In the genomic region with DNA sequence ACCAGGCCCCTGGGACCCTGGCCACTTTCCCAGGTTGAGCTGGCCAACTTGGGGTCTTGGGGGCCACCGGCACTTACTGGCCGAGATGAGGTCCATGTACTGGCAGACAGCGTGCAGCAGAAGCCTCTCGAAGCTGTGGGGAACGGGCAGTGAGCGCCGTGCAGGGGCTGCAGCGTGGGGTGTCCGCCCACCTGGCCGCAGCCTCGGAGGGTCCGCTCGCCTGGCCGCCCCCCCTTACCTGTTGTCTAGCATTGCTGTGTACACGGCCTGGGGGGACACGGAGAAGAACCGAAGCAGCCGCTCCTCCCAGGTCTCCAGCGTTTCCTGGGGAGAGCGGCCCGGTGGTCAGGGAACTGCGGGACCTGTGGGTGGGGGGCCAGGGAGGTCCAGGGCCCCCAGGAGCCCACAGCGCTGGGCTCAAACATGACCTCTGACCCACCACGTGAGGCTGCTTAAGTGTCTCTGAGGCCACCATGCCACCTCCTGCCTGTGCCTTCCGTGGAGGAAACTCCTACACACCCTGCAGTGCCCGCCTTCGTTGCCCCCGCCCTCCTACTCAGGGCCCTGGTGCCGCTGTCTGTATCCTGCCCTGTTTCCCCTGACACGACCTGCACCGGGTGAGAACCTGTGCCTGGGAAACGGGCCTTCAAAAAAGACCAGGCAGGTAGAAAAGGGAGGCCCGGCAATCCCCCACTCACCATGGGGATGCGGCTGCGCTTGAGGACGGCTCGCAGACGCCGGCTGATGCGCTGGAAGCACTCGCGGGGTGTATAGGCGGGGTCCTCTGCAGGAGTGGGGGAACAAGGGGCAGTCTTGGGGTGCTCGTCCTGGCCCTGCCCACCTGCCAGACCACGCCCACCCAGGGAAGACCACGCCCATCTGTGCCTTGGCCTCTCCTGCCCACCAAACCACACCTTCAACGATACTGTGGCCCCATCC, we compare ENCODE assay signal across 2 cellular contexts.
TF ChIP-seq lines count a peak whose summit lies in the region.

No MANE protein-coding gene starts in this region.

TF ChIP-seq in GM12878, 131 proteins besides CTCF, POLR2A, EP300 and RAD21:
- TF ChIP-seq KAT2A (conservative IDR thresholded peaks at IDR 0.05; ENCODE audit: control insufficient read depth, low read depth, low read length), result no peak
- TF ChIP-seq POLR2AphosphoS5 (IDR thresholded peaks at IDR 0.05; ENCODE audit: low read length), result no peak
- no peak for TF ChIP-seq NR2F1 (conservative IDR thresholded peaks at IDR 0.05)
- no peak for TF ChIP-seq CBX5 (IDR thresholded peaks at IDR 0.05; ENCODE audit: low read depth)
- TF ChIP-seq BACH1 (IDR thresholded peaks at IDR 0.05; ENCODE audit: borderline replicate concordance), result no peak
- no peak for TF ChIP-seq SREBF1 (IDR thresholded peaks at IDR 0.05; ENCODE audit: low read length)
- no peak for TF ChIP-seq JUNB (IDR thresholded peaks at IDR 0.05)
- no peak for TF ChIP-seq RCOR1 (conservative IDR thresholded peaks at IDR 0.05; ENCODE audit: low read depth, low read length)
- TF ChIP-seq, protein P1, sequence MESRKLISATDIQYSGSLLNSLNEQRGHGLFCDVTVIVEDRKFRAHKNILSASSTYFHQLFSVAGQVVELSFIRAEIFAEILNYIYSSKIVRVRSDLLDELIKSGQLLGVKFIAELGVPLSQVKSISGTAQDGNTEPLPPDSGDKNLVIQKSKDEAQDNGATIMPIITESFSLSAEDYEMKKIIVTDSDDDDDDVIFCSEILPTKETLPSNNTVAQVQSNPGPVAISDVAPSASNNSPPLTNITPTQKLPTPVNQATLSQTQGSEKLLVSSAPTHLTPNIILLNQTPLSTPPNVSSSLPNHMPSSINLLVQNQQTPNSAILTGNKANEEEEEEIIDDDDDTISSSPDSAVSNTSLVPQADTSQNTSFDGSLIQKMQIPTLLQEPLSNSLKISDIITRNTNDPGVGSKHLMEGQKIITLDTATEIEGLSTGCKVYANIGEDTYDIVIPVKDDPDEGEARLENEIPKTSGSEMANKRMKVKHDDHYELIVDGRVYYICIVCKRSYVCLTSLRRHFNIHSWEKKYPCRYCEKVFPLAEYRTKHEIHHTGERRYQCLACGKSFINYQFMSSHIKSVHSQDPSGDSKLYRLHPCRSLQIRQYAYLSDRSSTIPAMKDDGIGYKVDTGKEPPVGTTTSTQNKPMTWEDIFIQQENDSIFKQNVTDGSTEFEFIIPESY (IDR thresholded peaks at IDR 0.05), result no peak
- TF ChIP-seq SPI1 (IDR thresholded peaks at IDR 0.05; ENCODE audit: borderline replicate concordance, insufficient read depth, low read depth, low read length), result no peak
- no peak for TF ChIP-seq TCF7 (IDR thresholded peaks at IDR 0.05; ENCODE audit: borderline replicate concordance)
- TF ChIP-seq, protein P2, sequence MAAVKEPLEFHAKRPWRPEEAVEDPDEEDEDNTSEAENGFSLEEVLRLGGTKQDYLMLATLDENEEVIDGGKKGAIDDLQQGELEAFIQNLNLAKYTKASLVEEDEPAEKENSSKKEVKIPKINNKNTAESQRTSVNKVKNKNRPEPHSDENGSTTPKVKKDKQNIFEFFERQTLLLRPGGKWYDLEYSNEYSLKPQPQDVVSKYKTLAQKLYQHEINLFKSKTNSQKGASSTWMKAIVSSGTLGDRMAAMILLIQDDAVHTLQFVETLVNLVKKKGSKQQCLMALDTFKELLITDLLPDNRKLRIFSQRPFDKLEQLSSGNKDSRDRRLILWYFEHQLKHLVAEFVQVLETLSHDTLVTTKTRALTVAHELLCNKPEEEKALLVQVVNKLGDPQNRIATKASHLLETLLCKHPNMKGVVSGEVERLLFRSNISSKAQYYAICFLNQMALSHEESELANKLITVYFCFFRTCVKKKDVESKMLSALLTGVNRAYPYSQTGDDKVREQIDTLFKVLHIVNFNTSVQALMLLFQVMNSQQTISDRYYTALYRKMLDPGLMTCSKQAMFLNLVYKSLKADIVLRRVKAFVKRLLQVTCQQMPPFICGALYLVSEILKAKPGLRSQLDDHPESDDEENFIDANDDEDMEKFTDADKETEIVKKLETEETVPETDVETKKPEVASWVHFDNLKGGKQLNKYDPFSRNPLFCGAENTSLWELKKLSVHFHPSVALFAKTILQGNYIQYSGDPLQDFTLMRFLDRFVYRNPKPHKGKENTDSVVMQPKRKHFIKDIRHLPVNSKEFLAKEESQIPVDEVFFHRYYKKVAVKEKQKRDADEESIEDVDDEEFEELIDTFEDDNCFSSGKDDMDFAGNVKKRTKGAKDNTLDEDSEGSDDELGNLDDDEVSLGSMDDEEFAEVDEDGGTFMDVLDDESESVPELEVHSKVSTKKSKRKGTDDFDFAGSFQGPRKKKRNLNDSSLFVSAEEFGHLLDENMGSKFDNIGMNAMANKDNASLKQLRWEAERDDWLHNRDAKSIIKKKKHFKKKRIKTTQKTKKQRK (IDR thresholded peaks at IDR 0.05; ENCODE audit: low read depth, low read length), result no peak
- TF ChIP-seq ZNF24 (IDR thresholded peaks at IDR 0.05), result no peak
- TF ChIP-seq CEBPB (IDR thresholded peaks at IDR 0.05; ENCODE audit: borderline replicate concordance in 1 of 2, low read depth in 2 of 2, low read length in 2 of 2), result no peak
- no peak for TF ChIP-seq MTA2 (IDR thresholded peaks at IDR 0.05; ENCODE audit: low read depth)
- no peak for TF ChIP-seq KLF5 (IDR thresholded peaks at IDR 0.05; ENCODE audit: partially characterized antibody)
- TF ChIP-seq EED (IDR thresholded peaks at IDR 0.05; ENCODE audit: low read depth), result no peak
- TF ChIP-seq SMARCA5 (IDR thresholded peaks at IDR 0.05), result no peak
- no peak for TF ChIP-seq TARDBP (IDR thresholded peaks at IDR 0.05; ENCODE audit: borderline replicate concordance)
- TF ChIP-seq RFX5 (IDR thresholded peaks at IDR 0.05; ENCODE audit: low read depth, low read length), result no peak

TF ChIP-seq in GM12891, 5 proteins besides CTCF, POLR2A, EP300 and RAD21:
- no peak for TF ChIP-seq POU2F2 (IDR thresholded peaks at IDR 0.05; ENCODE audit: low read depth, low read length)
- no peak for TF ChIP-seq TAF1 (IDR thresholded peaks at IDR 0.05; ENCODE audit: low read depth, low read length)
- TF ChIP-seq PAX5 (IDR thresholded peaks at IDR 0.05; ENCODE audit: insufficient read depth, low read length, severe bottlenecking), result no peak
- no peak for TF ChIP-seq POLR2AphosphoS5 (IDR thresholded peaks at IDR 0.05; ENCODE audit: low read depth, low read length)
- no peak for TF ChIP-seq SPI1 (IDR thresholded peaks at IDR 0.05; ENCODE audit: low read depth, low read length)
